In the genomic region with DNA sequence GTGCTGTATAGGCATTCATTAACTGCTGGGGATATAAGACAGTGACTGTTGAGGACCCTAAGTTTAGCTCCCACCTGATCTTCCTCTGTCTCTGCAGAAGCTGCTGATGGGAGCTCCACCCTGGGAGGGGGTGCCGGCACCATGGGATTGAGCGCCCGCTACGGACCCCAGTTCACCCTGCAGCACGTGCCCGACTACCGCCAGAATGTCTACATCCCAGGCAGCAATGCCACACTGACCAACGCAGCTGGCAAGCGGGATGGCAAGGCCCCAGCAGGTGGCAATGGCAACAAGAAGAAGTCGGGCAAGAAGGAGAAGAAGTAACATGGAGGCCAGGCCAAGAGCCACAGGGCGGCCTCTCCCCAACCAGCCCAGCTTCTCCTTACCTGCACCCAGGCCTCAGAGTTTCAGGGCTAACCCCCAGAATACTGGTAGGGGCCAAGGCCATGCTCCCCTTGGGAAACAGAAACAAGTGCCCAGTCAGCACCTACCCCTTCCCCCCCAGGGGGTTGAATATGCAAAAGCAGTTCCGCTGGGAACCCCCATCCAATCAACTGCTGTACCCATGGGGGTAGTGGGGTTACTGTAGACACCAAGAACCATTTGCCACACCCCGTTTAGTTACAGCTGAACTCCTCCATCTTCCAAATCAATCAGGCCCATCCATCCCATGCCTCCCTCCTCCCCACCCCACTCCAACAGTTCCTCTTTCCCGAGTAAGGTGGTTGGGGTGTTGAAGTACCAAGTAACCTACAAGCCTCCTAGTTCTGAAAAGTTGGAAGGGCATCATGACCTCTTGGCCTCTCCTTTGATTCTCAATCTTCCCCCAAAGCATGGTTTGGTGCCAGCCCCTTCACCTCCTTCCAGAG, we compare ENCODE assay signal across 1 cellular context.
TF ChIP-seq lines count a peak whose summit lies in the region.

No MANE protein-coding gene starts in this region.

TF ChIP-seq in GM12878, 131 proteins besides CTCF, POLR2A, EP300 and RAD21 (continued from another document and continues in another):
- TF ChIP-seq, protein P1, sequence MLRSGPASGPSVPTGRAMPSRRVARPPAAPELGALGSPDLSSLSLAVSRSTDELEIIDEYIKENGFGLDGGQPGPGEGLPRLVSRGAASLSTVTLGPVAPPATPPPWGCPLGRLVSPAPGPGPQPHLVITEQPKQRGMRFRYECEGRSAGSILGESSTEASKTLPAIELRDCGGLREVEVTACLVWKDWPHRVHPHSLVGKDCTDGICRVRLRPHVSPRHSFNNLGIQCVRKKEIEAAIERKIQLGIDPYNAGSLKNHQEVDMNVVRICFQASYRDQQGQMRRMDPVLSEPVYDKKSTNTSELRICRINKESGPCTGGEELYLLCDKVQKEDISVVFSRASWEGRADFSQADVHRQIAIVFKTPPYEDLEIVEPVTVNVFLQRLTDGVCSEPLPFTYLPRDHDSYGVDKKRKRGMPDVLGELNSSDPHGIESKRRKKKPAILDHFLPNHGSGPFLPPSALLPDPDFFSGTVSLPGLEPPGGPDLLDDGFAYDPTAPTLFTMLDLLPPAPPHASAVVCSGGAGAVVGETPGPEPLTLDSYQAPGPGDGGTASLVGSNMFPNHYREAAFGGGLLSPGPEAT (IDR thresholded peaks at IDR 0.05; ENCODE audit: low read depth): peak; percentile 62
- TF ChIP-seq KAT2A (conservative IDR thresholded peaks at IDR 0.05; ENCODE audit: control insufficient read depth, low read depth, low read length) (no peak), MTA2 (IDR thresholded peaks at IDR 0.05; ENCODE audit: low read depth) (peak; percentile 66), HDAC2 (IDR thresholded peaks at IDR 0.05) (no peak), CBX5 (IDR thresholded peaks at IDR 0.05; ENCODE audit: low read depth) (no peak), ZNF622 (IDR thresholded peaks at IDR 0.05) (no peak), HCFC1 (IDR thresholded peaks at IDR 0.05; ENCODE audit: low read length) (no peak), ZNF217 (IDR thresholded peaks at IDR 0.05) (no peak), ZNF274 (IDR thresholded peaks at IDR 0.05; ENCODE audit: insufficient read depth, insufficient read length) (no peak), GATAD2B (conservative IDR thresholded peaks at IDR 0.05; ENCODE audit: low read depth) (no peak), MYB (IDR thresholded peaks at IDR 0.05; ENCODE audit: borderline replicate concordance, low read depth, low read length) (no peak), IKZF1 (conservative IDR thresholded peaks at IDR 0.05) (peak; percentile 61), SPI1 (IDR thresholded peaks at IDR 0.05; ENCODE audit: borderline replicate concordance, insufficient read depth, low read depth, low read length) (peak; percentile 22; the same call in 1 of the 2 replicates), NR2C1 (IDR thresholded peaks at IDR 0.05) (no peak), FOXK2 (IDR thresholded peaks at IDR 0.05) (no peak), SUPT20H (IDR thresholded peaks at IDR 0.05; ENCODE audit: borderline replicate concordance, control insufficient read depth, low read depth, low read length) (no peak), CREB1 (IDR thresholded peaks at IDR 0.05; ENCODE audit: low read depth) (no peak), EED (IDR thresholded peaks at IDR 0.05; ENCODE audit: low read depth) (peak; percentile 72), NFYA (IDR thresholded peaks at IDR 0.05; ENCODE audit: borderline replicate concordance, low read depth, low read length) (no peak), KLF5 (IDR thresholded peaks at IDR 0.05; ENCODE audit: partially characterized antibody) (no peak), POU2F2 (IDR thresholded peaks at IDR 0.05; ENCODE audit: borderline replicate concordance, low read depth, low read length) (peak; percentile 100), SMC3 (IDR thresholded peaks at IDR 0.05; ENCODE audit: borderline replicate concordance, low read length) (no peak), TCF7 (IDR thresholded peaks at IDR 0.05; ENCODE audit: borderline replicate concordance) (no peak), NFIC (IDR thresholded peaks at IDR 0.05; ENCODE audit: low read depth, low read length) (no peak), TAF1 (IDR thresholded peaks at IDR 0.05; ENCODE audit: borderline replicate concordance, low read depth, low read length) (0 out of 2 replicates have a peak, but pooled peaks have one; percentile 26), PAX8 (IDR thresholded peaks at IDR 0.05) (no peak), TBL1XR1 (IDR thresholded peaks at IDR 0.05; ENCODE audit: low read depth, low read length) (no peak; the same call in 1 of the 2 replicates), RUNX3 (IDR thresholded peaks at IDR 0.05; ENCODE audit: low read length) (no peak), POLR2AphosphoS5 (IDR thresholded peaks at IDR 0.05; ENCODE audit: low read length) (peak; percentile 71), BMI1 (IDR thresholded peaks at IDR 0.05; ENCODE audit: borderline replicate concordance) (no peak)
- TF ChIP-seq, protein P2, sequence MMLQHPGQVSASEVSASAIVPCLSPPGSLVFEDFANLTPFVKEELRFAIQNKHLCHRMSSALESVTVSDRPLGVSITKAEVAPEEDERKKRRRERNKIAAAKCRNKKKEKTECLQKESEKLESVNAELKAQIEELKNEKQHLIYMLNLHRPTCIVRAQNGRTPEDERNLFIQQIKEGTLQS (IDR thresholded peaks at IDR 0.05; ENCODE audit: borderline replicate concordance, extremely low read depth, low read depth, low read length): no peak
- TF ChIP-seq, protein P3, sequence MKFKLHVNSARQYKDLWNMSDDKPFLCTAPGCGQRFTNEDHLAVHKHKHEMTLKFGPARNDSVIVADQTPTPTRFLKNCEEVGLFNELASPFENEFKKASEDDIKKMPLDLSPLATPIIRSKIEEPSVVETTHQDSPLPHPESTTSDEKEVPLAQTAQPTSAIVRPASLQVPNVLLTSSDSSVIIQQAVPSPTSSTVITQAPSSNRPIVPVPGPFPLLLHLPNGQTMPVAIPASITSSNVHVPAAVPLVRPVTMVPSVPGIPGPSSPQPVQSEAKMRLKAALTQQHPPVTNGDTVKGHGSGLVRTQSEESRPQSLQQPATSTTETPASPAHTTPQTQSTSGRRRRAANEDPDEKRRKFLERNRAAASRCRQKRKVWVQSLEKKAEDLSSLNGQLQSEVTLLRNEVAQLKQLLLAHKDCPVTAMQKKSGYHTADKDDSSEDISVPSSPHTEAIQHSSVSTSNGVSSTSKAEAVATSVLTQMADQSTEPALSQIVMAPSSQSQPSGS (IDR thresholded peaks at IDR 0.05; ENCODE audit: low read length): no peak
- TF ChIP-seq, protein P4, sequence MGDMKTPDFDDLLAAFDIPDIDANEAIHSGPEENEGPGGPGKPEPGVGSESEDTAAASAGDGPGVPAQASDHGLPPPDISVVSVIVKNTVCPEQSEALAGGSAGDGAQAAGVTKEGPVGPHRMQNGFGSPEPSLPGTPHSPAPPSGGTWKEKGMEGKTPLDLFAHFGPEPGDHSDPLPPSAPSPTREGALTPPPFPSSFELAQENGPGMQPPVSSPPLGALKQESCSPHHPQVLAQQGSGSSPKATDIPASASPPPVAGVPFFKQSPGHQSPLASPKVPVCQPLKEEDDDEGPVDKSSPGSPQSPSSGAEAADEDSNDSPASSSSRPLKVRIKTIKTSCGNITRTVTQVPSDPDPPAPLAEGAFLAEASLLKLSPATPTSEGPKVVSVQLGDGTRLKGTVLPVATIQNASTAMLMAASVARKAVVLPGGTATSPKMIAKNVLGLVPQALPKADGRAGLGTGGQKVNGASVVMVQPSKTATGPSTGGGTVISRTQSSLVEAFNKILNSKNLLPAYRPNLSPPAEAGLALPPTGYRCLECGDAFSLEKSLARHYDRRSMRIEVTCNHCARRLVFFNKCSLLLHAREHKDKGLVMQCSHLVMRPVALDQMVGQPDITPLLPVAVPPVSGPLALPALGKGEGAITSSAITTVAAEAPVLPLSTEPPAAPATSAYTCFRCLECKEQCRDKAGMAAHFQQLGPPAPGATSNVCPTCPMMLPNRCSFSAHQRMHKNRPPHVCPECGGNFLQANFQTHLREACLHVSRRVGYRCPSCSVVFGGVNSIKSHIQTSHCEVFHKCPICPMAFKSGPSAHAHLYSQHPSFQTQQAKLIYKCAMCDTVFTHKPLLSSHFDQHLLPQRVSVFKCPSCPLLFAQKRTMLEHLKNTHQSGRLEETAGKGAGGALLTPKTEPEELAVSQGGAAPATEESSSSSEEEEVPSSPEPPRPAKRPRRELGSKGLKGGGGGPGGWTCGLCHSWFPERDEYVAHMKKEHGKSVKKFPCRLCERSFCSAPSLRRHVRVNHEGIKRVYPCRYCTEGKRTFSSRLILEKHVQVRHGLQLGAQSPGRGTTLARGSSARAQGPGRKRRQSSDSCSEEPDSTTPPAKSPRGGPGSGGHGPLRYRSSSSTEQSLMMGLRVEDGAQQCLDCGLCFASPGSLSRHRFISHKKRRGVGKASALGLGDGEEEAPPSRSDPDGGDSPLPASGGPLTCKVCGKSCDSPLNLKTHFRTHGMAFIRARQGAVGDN (IDR thresholded peaks at IDR 0.05): peak; percentile 72
- TF ChIP-seq, protein P5, sequence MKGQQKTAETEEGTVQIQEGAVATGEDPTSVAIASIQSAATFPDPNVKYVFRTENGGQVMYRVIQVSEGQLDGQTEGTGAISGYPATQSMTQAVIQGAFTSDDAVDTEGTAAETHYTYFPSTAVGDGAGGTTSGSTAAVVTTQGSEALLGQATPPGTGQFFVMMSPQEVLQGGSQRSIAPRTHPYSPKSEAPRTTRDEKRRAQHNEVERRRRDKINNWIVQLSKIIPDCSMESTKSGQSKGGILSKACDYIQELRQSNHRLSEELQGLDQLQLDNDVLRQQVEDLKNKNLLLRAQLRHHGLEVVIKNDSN (IDR thresholded peaks at IDR 0.05; ENCODE audit: borderline replicate concordance, extremely low read length, insufficient read depth, low read depth, low read length): no peak
- TF ChIP-seq, protein P6, sequence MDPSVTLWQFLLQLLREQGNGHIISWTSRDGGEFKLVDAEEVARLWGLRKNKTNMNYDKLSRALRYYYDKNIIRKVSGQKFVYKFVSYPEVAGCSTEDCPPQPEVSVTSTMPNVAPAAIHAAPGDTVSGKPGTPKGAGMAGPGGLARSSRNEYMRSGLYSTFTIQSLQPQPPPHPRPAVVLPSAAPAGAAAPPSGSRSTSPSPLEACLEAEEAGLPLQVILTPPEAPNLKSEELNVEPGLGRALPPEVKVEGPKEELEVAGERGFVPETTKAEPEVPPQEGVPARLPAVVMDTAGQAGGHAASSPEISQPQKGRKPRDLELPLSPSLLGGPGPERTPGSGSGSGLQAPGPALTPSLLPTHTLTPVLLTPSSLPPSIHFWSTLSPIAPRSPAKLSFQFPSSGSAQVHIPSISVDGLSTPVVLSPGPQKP (IDR thresholded peaks at IDR 0.05; ENCODE audit: low read depth, low read length): no peak
- TF ChIP-seq, protein P7, sequence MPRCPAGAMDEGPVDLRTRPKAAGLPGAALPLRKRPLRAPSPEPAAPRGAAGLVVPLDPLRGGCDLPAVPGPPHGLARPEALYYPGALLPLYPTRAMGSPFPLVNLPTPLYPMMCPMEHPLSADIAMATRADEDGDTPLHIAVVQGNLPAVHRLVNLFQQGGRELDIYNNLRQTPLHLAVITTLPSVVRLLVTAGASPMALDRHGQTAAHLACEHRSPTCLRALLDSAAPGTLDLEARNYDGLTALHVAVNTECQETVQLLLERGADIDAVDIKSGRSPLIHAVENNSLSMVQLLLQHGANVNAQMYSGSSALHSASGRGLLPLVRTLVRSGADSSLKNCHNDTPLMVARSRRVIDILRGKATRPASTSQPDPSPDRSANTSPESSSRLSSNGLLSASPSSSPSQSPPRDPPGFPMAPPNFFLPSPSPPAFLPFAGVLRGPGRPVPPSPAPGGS (IDR thresholded peaks at IDR 0.05; ENCODE audit: borderline replicate concordance, insufficient read depth, low read depth, low read length, poor library complexity, severe bottlenecking): peak; percentile 49
- TF ChIP-seq, protein P8, sequence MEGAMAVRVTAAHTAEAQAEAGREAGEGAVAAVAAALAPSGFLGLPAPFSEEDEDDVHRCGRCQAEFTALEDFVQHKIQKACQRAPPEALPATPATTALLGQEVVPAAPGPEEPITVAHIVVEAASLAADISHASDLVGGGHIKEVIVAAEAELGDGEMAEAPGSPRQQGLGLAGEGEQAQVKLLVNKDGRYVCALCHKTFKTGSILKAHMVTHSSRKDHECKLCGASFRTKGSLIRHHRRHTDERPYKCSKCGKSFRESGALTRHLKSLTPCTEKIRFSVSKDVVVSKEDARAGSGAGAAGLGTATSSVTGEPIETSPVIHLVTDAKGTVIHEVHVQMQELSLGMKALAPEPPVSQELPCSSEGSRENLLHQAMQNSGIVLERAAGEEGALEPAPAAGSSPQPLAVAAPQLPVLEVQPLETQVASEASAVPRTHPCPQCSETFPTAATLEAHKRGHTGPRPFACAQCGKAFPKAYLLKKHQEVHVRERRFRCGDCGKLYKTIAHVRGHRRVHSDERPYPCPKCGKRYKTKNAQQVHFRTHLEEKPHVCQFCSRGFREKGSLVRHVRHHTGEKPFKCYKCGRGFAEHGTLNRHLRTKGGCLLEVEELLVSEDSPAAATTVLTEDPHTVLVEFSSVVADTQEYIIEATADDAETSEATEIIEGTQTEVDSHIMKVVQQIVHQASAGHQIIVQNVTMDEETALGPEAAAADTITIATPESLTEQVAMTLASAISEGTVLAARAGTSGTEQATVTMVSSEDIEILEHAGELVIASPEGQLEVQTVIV (IDR thresholded peaks at IDR 0.05; ENCODE audit: borderline replicate concordance, partially characterized antibody): no peak
- TF ChIP-seq, protein P9, sequence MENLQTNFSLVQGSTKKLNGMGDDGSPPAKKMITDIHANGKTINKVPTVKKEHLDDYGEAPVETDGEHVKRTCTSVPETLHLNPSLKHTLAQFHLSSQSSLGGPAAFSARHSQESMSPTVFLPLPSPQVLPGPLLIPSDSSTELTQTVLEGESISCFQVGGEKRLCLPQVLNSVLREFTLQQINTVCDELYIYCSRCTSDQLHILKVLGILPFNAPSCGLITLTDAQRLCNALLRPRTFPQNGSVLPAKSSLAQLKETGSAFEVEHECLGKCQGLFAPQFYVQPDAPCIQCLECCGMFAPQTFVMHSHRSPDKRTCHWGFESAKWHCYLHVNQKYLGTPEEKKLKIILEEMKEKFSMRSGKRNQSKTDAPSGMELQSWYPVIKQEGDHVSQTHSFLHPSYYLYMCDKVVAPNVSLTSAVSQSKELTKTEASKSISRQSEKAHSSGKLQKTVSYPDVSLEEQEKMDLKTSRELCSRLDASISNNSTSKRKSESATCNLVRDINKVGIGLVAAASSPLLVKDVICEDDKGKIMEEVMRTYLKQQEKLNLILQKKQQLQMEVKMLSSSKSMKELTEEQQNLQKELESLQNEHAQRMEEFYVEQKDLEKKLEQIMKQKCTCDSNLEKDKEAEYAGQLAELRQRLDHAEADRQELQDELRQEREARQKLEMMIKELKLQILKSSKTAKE (IDR thresholded peaks at IDR 0.05; ENCODE audit: low read depth, poor library complexity, severe bottlenecking): peak; percentile 30
